Comparison of ENCODE assay signal across 32 cellular contexts in the genomic region with DNA sequence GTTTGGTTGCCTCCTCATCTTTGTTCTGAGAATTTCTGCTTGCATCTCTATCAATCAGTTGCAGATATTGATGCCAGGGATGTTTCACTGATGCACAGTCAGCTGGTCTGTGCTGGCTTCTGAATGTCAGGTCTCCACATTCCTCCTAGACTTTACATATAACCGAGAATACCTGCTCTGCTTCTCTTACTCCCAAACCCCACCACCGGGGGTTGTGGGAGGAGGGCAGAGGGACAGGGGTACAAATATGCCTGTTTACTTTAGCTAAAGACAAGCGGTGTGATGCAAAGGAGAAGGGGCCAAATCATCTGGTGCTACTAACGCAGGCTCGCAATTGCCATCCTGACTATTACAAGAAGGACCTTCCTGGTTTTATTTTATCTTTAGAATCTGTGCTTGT. TPM values are rescaled to one million over a fixed set of nuclear protein-coding genes. Genes with fewer than 3 reads are reported as not detected.
"Had no signal": no experiment of that assay in that cellular context is flagged by ENCODE, and none has a peak within 500 bp of the region (broad histone marks: within the 10 kb centered on the region; RNA-seq: fewer than 3 reads in every experiment).

No MANE protein-coding gene starts in this region.

- H3K4me3 Mint-ChIP-seq: activated CD4-positive, alpha-beta T cell treated with anti-CD3 and anti-CD28 coated beads, Interleukin-2, amount 10 ng/mL, durations not matched to agents 24 days and 14 days; activated CD8-positive, alpha-beta T cell treated with anti-CD3 and anti-CD28 coated beads for 36 hours; activated naive CD4-positive, alpha-beta T cell treated with anti-CD3 and anti-CD28 coated beads for 36 hours; activated T-cell treated with anti-CD3 and anti-CD28 coated beads, Interleukin-2, amount 50 U/mL, for 24 hours; brain had no signal

- H3K9ac ChIP-seq: KMS-11 had no signal

- H3K4me2 ChIP-seq: KMS-11 had no signal

- H3K36me3 Mint-ChIP-seq: activated naive CD4-positive, alpha-beta T cell treated with anti-CD3 and anti-CD28 coated beads, Interleukin-2, amount 50 U/mL, for 72 hours; brain had no signal

- H3K27ac ChIP-seq: KMS-11, WERI-Rb-1 had no signal

- H3K27ac Mint-ChIP-seq: activated CD4-positive, alpha-beta T cell treated with anti-CD3 and anti-CD28 coated beads, Interleukin-2, amount 10 ng/mL, durations not matched to agents 24 days and 14 days; activated CD8-positive, alpha-beta T cell treated with anti-CD3 and anti-CD28 coated beads for 36 hours; activated naive CD4-positive, alpha-beta T cell treated with anti-CD3 and anti-CD28 coated beads for 36 hours; activated naive CD4-positive, alpha-beta T cell treated with anti-CD3 and anti-CD28 coated beads, Interleukin-2, amount 50 U/mL, for 72 hours; activated T-cell treated with anti-CD3 and anti-CD28 coated beads, Interleukin-2, amount 50 U/mL, for 24 hours; brain had no signal

- H3K36me3 ChIP-seq: WERI-Rb-1 had no signal

- H3K27me3 Mint-ChIP-seq: activated CD4-positive, alpha-beta T cell treated with anti-CD3 and anti-CD28 coated beads, Interleukin-2, amount 10 ng/mL, durations not matched to agents 24 days and 14 days; activated CD8-positive, alpha-beta T cell treated with anti-CD3 and anti-CD28 coated beads for 36 hours; activated T-cell treated with anti-CD3 and anti-CD28 coated beads, Interleukin-2, amount 50 U/mL, for 24 hours; brain had no signal

- H3K4me1 Mint-ChIP-seq: activated CD4-positive, alpha-beta T cell treated with anti-CD3 and anti-CD28 coated beads, Interleukin-2, amount 10 ng/mL, durations not matched to agents 24 days and 14 days; brain had no signal

- ATAC-seq: activated CD8-positive, alpha-beta T cell treated with anti-CD3 and anti-CD28 coated beads for 36 hours; activated naive CD4-positive, alpha-beta T cell treated with anti-CD3 and anti-CD28 coated beads, Interleukin-2, amount 50 U/mL, for 72 hours had no signal

- DNase-seq: activated CD4-positive, alpha-beta T cell treated with anti-CD3 and anti-CD28 coated beads, Interleukin-2, amount 10 ng/mL, durations not matched to agents 24 days and 14 days; activated CD4-positive, alpha-beta T cell treated with anti-CD3 and anti-CD28 coated beads, Interleukin-2, amount 50 U/mL, for 4 hours; activated CD8-positive, alpha-beta T cell treated with anti-CD3 and anti-CD28 coated beads for 36 hours; activated gamma-delta T cell treated with Interleukin-2 at 50 U/mL for 16 hours; activated naive CD4-positive, alpha-beta T cell treated with anti-CD3 and anti-CD28 coated beads for 36 hours; activated T-cell treated with anti-CD3 and anti-CD28 coated beads, Interleukin-2, amount 50 U/mL, for 24 hours; anterior cingulate cortex; caudate nucleus; cerebellar nuclear complex; MM.1S; MV-4-11; NCI-H1092; NCI-H1436 treated with DMSO at 0.1 percent for 48 hours; NCI-H1694 treated with DMSO at 0.1 percent for 48 hours; NCI-H2029 treated with DMSO at 0.1 percent for 48 hours; NCI-H2107; NCI-H2171; NCI-H510A; NCI-H526; NCI-H748 treated with DMSO at 0.1 percent for 48 hours; OCI-M1; Right ventricle myocardium superior; T1000; WERI-Rb-1 had no signal

- FAIRE-seq: bronchial epithelial cell had no signal

- H3K9me3 Mint-ChIP-seq: activated CD4-positive, alpha-beta T cell treated with anti-CD3 and anti-CD28 coated beads, Interleukin-2, amount 10 ng/mL, durations not matched to agents 24 days and 14 days; brain had no signal

RNA-seq across cellular contexts. Expression of gene KLHL1, which starts 17.4 kb away (rescaled TPM):
- total RNA-seq: activated CD4-positive, alpha-beta T cell treated with anti-CD3 and anti-CD28 coated beads, Interleukin-2, amount 10 ng/mL, durations not matched to agents 24 days and 14 days; activated CD8-positive, alpha-beta memory T cell treated with anti-CD3 and anti-CD28 coated beads for 36 hours; activated CD8-positive, alpha-beta T cell treated with anti-CD3 and anti-CD28 coated beads for 36 hours; activated naive CD4-positive, alpha-beta T cell treated with anti-CD3 and anti-CD28 coated beads for 36 hours; activated naive CD4-positive, alpha-beta T cell treated with anti-CD3 and anti-CD28 coated beads, Interleukin-2, amount 50 U/mL, for 72 hours; bronchial epithelial cell; LHCN-M2; Right ventricle myocardium superior; T-helper 1 cell treated with Interleukin-12 subunit alpha and Interleukin-12 subunit beta and Interleukin-4 antibody, amounts not matched to agents 30 ng/mL and 1 ng/mL, for 36 hours; T-helper 2 cell treated with Interferon-gamma antibody and Interleukin-4, amounts not matched to agents 100 ng/mL and 5 ng/mL, for 36 hours had no signal

RNA-seq across cellular contexts. Expression of gene ATXN8OS, which starts 18.1 kb away (rescaled TPM):
- total RNA-seq: activated CD4-positive, alpha-beta T cell treated with anti-CD3 and anti-CD28 coated beads, Interleukin-2, amount 10 ng/mL, durations not matched to agents 24 days and 14 days; activated CD8-positive, alpha-beta memory T cell treated with anti-CD3 and anti-CD28 coated beads for 36 hours; activated CD8-positive, alpha-beta T cell treated with anti-CD3 and anti-CD28 coated beads for 36 hours; activated naive CD4-positive, alpha-beta T cell treated with anti-CD3 and anti-CD28 coated beads for 36 hours; activated naive CD4-positive, alpha-beta T cell treated with anti-CD3 and anti-CD28 coated beads, Interleukin-2, amount 50 U/mL, for 72 hours; bronchial epithelial cell; LHCN-M2; Right ventricle myocardium superior; T-helper 1 cell treated with Interleukin-12 subunit alpha and Interleukin-12 subunit beta and Interleukin-4 antibody, amounts not matched to agents 30 ng/mL and 1 ng/mL, for 36 hours; T-helper 2 cell treated with Interferon-gamma antibody and Interleukin-4, amounts not matched to agents 100 ng/mL and 5 ng/mL, for 36 hours had no signal
